Comparison of ENCODE assay signal across 16 cellular contexts in genomic region chr19:17113127-17113785, GRCh38. TPM values are rescaled to one million over a fixed set of nuclear protein-coding genes. Genes with fewer than 3 reads are reported as not detected.
DNase-seq lines count a peak whose midpoint lies in the region; ATAC-seq and TF ChIP-seq lines count a peak whose summit lies in the region.
"Had no signal": no experiment of that assay in that cellular context is flagged by ENCODE, and none has a peak within 500 bp of the region (broad histone marks: within the 10 kb centered on the region; RNA-seq: fewer than 3 reads in every experiment).

No MANE protein-coding gene starts in this region.

- no peak overlapping the region for H3K27ac ChIP-seq in naive thymus-derived CD4-positive, alpha-beta T cell (ENCODE audit: low read depth, low read length)
- H3K27ac ChIP-seq: psoas muscle had no signal

- peaks cover 0 to 42% (median 5%) of the 10 kb centered on the region in 3 experiments for H3K36me3 ChIP-seq in naive thymus-derived CD4-positive, alpha-beta T cell (ENCODE audit: control insufficient read depth in 2 of 3, insufficient read depth in 3 of 3, low read length in 3 of 3)

- TF ChIP-seq CTCF in type B pancreatic cell (conservative IDR thresholded peaks at IDR 0.05) (no peak), omental fat pad (IDR thresholded peaks at IDR 0.05) (no peak)

- peaks cover 0 to 8% of the 10 kb centered on the region in 2 donors for H3K4me1 ChIP-seq in naive thymus-derived CD4-positive, alpha-beta T cell (ENCODE audit: control insufficient read depth in 2 of 2, insufficient read depth in 2 of 2, low read length in 2 of 2)

- H3K36me3 Mint-ChIP-seq in central memory CD8-positive, alpha-beta T cell (ENCODE audit: insufficient read depth), result peaks cover 43% of the 10 kb centered on the region
- peaks cover 0 to 37% (median 10%) of the 10 kb centered on the region in 5 donors for H3K36me3 Mint-ChIP-seq in naive thymus-derived CD4-positive, alpha-beta T cell
- peaks cover 13% of the 10 kb centered on the region for H3K36me3 Mint-ChIP-seq in type B pancreatic cell

- ATAC-seq in left ventricle myocardium superior, result peak; percentile 27
- no peak for ATAC-seq in Right ventricle myocardium inferior
- no peak for ATAC-seq in central memory CD8-positive, alpha-beta T cell (replicated peaks; ENCODE audit: extremely low read depth, poor library complexity, severe bottlenecking)
- peak; percentile 28 for ATAC-seq in naive thymus-derived CD4-positive, alpha-beta T cell
- no peak for ATAC-seq in omental fat pad (ENCODE audit: low FRiP score)
- ATAC-seq in GM21825 (IDR thresholded peaks at IDR 0.05; ENCODE audit: unreplicated experiment), result no peak
- ATAC-seq: psoas muscle had no signal

- H3K4me3 Mint-ChIP-seq in central memory CD8-positive, alpha-beta T cell, result no peak overlapping the region
- H3K4me3 Mint-ChIP-seq in naive thymus-derived CD4-positive, alpha-beta T cell, result no peak overlapping the region
- H3K4me3 Mint-ChIP-seq in type B pancreatic cell, result no peak overlapping the region
- H3K4me3 Mint-ChIP-seq: activated naive CD4-positive, alpha-beta T cell treated with anti-CD3 and anti-CD28 coated beads, Interleukin-2, amount 50 U/mL, for 24 hours had no signal

- CTCF ChIA-PET in naive thymus-derived CD4-positive, alpha-beta T cell (lab: Charles Lee), result no interaction called here

- POLR2A ChIA-PET in naive thymus-derived CD4-positive, alpha-beta T cell (lab: Charles Lee), result no interaction called here

- peak overlapping the region; percentile 88 for H3K27ac Mint-ChIP-seq in central memory CD8-positive, alpha-beta T cell (ENCODE audit: low read depth)
- H3K27ac Mint-ChIP-seq in naive thymus-derived CD4-positive, alpha-beta T cell, result peak overlapping the region in 5 of 9 donors; percentile 2 to 82 (median 52)
- H3K27ac Mint-ChIP-seq in type B pancreatic cell, result peak overlapping the region; percentile 8
- H3K27ac Mint-ChIP-seq: activated naive CD4-positive, alpha-beta T cell treated with anti-CD3 and anti-CD28 coated beads, Interleukin-2, amount 50 U/mL, for 24 hours had no signal

- H3K9me3 Mint-ChIP-seq in central memory CD8-positive, alpha-beta T cell, result no peaks in the 10 kb centered on the region
- no peaks in the 10 kb centered on the region for H3K9me3 Mint-ChIP-seq in naive thymus-derived CD4-positive, alpha-beta T cell
- no peaks in the 10 kb centered on the region for H3K9me3 Mint-ChIP-seq in type B pancreatic cell
- H3K9me3 Mint-ChIP-seq: activated naive CD4-positive, alpha-beta T cell treated with anti-CD3 and anti-CD28 coated beads, Interleukin-2, amount 50 U/mL, for 24 hours had no signal

- H3K27me3 Mint-ChIP-seq in central memory CD8-positive, alpha-beta T cell, result no peaks in the 10 kb centered on the region
- no peaks in the 10 kb centered on the region for H3K27me3 Mint-ChIP-seq in naive thymus-derived CD4-positive, alpha-beta T cell
- no peaks in the 10 kb centered on the region for H3K27me3 Mint-ChIP-seq in type B pancreatic cell
- H3K27me3 Mint-ChIP-seq: activated naive CD4-positive, alpha-beta T cell treated with anti-CD3 and anti-CD28 coated beads, Interleukin-2, amount 50 U/mL, for 24 hours had no signal

- no peaks in the 10 kb centered on the region for H3K27me3 ChIP-seq in naive thymus-derived CD4-positive, alpha-beta T cell (ENCODE audit: control insufficient read depth in 2 of 2, insufficient read depth in 2 of 2, low read length in 2 of 2)

- DNase-seq in left ventricle myocardium superior (no peak), Right ventricle myocardium inferior (ENCODE audit: missing footprints) (no peak), type B pancreatic cell (ENCODE audit: extremely low spot score, unreplicated experiment) (no peak), omental fat pad (ENCODE audit: low spot score) (no peak), NCI-H748 (lab: John Stamatoyannopoulos, UW; ENCODE audit: unreplicated experiment) (no peak)
- no peak for DNase-seq in central memory CD8-positive, alpha-beta T cell (ENCODE audit: low spot score in 2 of 2)
- DNase-seq in naive thymus-derived CD4-positive, alpha-beta T cell, result no peak
- DNase-seq: activated CD8-positive, alpha-beta memory T cell treated with anti-CD3 and anti-CD28 coated beads for 24 hours; KBM-7; NCI-H1436 treated with DMSO at 0.1 percent for 48 hours; NCI-H510A treated with DMSO at 0.1 percent for 48 hours; stimulated activated CD8-positive, alpha-beta memory T cell treated with anti-CD3 and anti-CD28 coated beads, Interleukin-4, amount 100 ng/mL, for 48 hours had no signal

- no peak overlapping the region for H3K4me3 ChIP-seq in naive thymus-derived CD4-positive, alpha-beta T cell (ENCODE audit: low read length)
- H3K4me3 ChIP-seq: lung, psoas muscle had no signal

- no peaks in the 10 kb centered on the region for H3K9me3 ChIP-seq in naive thymus-derived CD4-positive, alpha-beta T cell (ENCODE audit: control insufficient read depth in 2 of 3, low read length in 3 of 3)
- H3K9me3 ChIP-seq: psoas muscle had no signal

- H3K4me1 Mint-ChIP-seq in central memory CD8-positive, alpha-beta T cell, result peaks cover 53% of the 10 kb centered on the region
- peaks cover 25 to 40% (median 31%) of the 10 kb centered on the region in 7 donors for H3K4me1 Mint-ChIP-seq in naive thymus-derived CD4-positive, alpha-beta T cell
- peaks cover 8% of the 10 kb centered on the region for H3K4me1 Mint-ChIP-seq in type B pancreatic cell (ENCODE audit: unreplicated experiment)

- intact Hi-C loops in left ventricle myocardium superior (cut with micrococcal nuclease) (no loop called here), Right ventricle myocardium inferior (cut with DNase I) (no loop called here)
- intact Hi-C loops in naive thymus-derived CD4-positive, alpha-beta T cell (cut with micrococcal nuclease), result no loop called here

RNA-seq across cellular contexts. Expression of gene MYO9B, which starts 37.7 kb away (rescaled TPM):
- total RNA-seq in left ventricle myocardium superior (38.1 TPM), Right ventricle myocardium inferior (33.2 TPM), type B pancreatic cell (ENCODE audit: low replicate concordance) (71.7 and 83.8 TPM in 2 replicates), omental fat pad (100 to 1,000 TPM in 2 of 4 donors, 10 to 100 TPM in 2; 52.7 to 149 (median 85.7) TPM)
- total RNA-seq in naive thymus-derived CD4-positive, alpha-beta T cell, result 100 to 1,000 TPM; 154 to 297 (median 205) TPM
- polyA plus RNA-seq in naive thymus-derived CD4-positive, alpha-beta T cell, result 10 to 100 TPM in 1 of 2 donors, 1 to 10 TPM in 1; 5.6 to 26.2 TPM

RNA-seq across cellular contexts. Expression of gene HAUS8, which starts 38.0 kb away (rescaled TPM):
- total RNA-seq in left ventricle myocardium superior, result 6.1 TPM
- total RNA-seq in Right ventricle myocardium inferior, result 5.4 TPM
- total RNA-seq in naive thymus-derived CD4-positive, alpha-beta T cell, result 10 to 100 TPM; 16.7 to 31.5 (median 19.3) TPM
- polyA plus RNA-seq in naive thymus-derived CD4-positive, alpha-beta T cell, result 10 to 100 TPM in 1 of 2 donors, 1 to 10 TPM in 1; 9.4 to 11.5 TPM
- total RNA-seq in type B pancreatic cell (ENCODE audit: low replicate concordance), result 10.7 and 18.8 TPM in 2 replicates
- 1 to 10 TPM; 4.0 to 7.3 (median 6.1) TPM for total RNA-seq in omental fat pad

Comparison
In these comparisons a context has a peak if more than half of its experiments do, and no peak if none do; other contexts are left out.
1. ATAC-seq: peak in left ventricle myocardium superior (single experiment) and naive thymus-derived CD4-positive, alpha-beta T cell (single experiment); none in Right ventricle myocardium inferior (single experiment), central memory CD8-positive, alpha-beta T cell (single experiment), omental fat pad (single experiment) and GM21825 (single experiment).
2. H3K27ac Mint-ChIP-seq: peak in every context shown above with its lines; median percentile 88 in central memory CD8-positive, alpha-beta T cell; 52 in naive thymus-derived CD4-positive, alpha-beta T cell; 8 in type B pancreatic cell.